8 cellular contexts compared by ENCODE assay signal in genomic region chr13:102845630-102846260, GRCh38. TPM values are rescaled to one million over a fixed set of nuclear protein-coding genes. Genes with fewer than 3 reads are reported as not detected.
DNase-seq lines count a peak whose midpoint lies in the region; ATAC-seq and TF ChIP-seq lines count a peak whose summit lies in the region.

Gene ERCC5, plus strand, starts transcription at chr13:102846032. Its CDS starts 235 bp downstream, at chr13:102846267.

- peak within 1 kb of the TSS; percentile 75 to 89 for H3K4me3 ChIP-seq in left lung

- H3K27ac Mint-ChIP-seq in dendritic cell treated with granulocyte-macrophage colony-stimulating factor and Interleukin-4, amounts not matched to agents 40 ng/mL and 50 ng/mL, for 4 days = peak within 1 kb of the TSS; percentile 97

- H3K36me3 ChIP-seq in left lung = peaks cover 0 to 4% of the 10 kb centered on the region in 2 donors

- ATAC-seq in GM19372 (IDR thresholded peaks at IDR 0.05; ENCODE audit: low read depth, unreplicated experiment) (peak; percentile 75), HG03558 (IDR thresholded peaks at IDR 0.05; ENCODE audit: extremely low read depth, unreplicated experiment) (peak; percentile 75), left lung (peak; percentile 94)

- DNase-seq in C1 segment of cervical spinal cord (lab: John Stamatoyannopoulos, UW) = peak; percentile 68 to 98 (median 91)
- DNase-seq in NCI-H774 (lab: John Stamatoyannopoulos, UW) = peak; percentile 93
- peak; percentile 94 for DNase-seq in activated CD4-positive, alpha-beta T cell treated with anti-CD3 and anti-CD28 coated beads, Interleukin-2, amount 50 U/mL, for 4 hours
- peak; percentile 93 to 94 for DNase-seq in left lung
- DNase-seq in stimulated activated CD4-positive, alpha-beta T cell treated with anti-CD3 and anti-CD28 coated beads, Interleukin-2, amount 100 ng/mL, for 48 hours = peak; percentile 94 to 96

- H3K9me3 ChIP-seq in left lung = no peaks in the 10 kb centered on the region

- no peaks in the 10 kb centered on the region for H3K27me3 Mint-ChIP-seq in dendritic cell treated with granulocyte-macrophage colony-stimulating factor and Interleukin-4, amounts not matched to agents 40 ng/mL and 50 ng/mL, for 4 days

- peaks cover 31% of the 10 kb centered on the region for H3K4me1 Mint-ChIP-seq in dendritic cell treated with granulocyte-macrophage colony-stimulating factor and Interleukin-4, amounts not matched to agents 40 ng/mL and 50 ng/mL, for 4 days (ENCODE audit: low read depth)

- peak within 1 kb of the TSS; percentile 98 to 100 for H3K27ac ChIP-seq in left lung

- H3K9me3 Mint-ChIP-seq in dendritic cell treated with granulocyte-macrophage colony-stimulating factor and Interleukin-4, amounts not matched to agents 40 ng/mL and 50 ng/mL, for 4 days = no peaks in the 10 kb centered on the region

- peaks cover 7 to 24% of the 10 kb centered on the region in 2 donors for H3K4me1 ChIP-seq in left lung

- H3K4me3 Mint-ChIP-seq in dendritic cell treated with granulocyte-macrophage colony-stimulating factor and Interleukin-4, amounts not matched to agents 40 ng/mL and 50 ng/mL, for 4 days = peak within 1 kb of the TSS; percentile 89

- intact Hi-C loops in dendritic cell treated with granulocyte-macrophage colony-stimulating factor and Interleukin-4, amounts not matched to agents 40 ng/mL and 50 ng/mL, for 4 days (cut with micrococcal nuclease) = loop anchor here (1.0 to 10.0 kb wide), 5 partner anchors 46 to 451 kb away; partner anchors contain the start of genes BIVM, TEX30 and TPP2
- intact Hi-C loops in left lung (cut with DNase I) = loop anchor here in 1 of 2 donors (5.0 kb wide), 1 partner anchor 253 kb away; no protein-coding TSS in a partner anchor

- TF ChIP-seq CTCF in left lung (IDR thresholded peaks at IDR 0.05) = no peak

- H3K27me3 ChIP-seq in left lung = no peaks in the 10 kb centered on the region

- H3K36me3 Mint-ChIP-seq in dendritic cell treated with granulocyte-macrophage colony-stimulating factor and Interleukin-4, amounts not matched to agents 40 ng/mL and 50 ng/mL, for 4 days (ENCODE audit: low read depth) = peaks cover 18% of the 10 kb centered on the region

RNA-seq across cellular contexts. Expression of gene ERCC5, which starts in this region (rescaled TPM):
- 10 to 100 TPM; 37.6 to 44.2 TPM for total RNA-seq in left lung

Comparison
In these comparisons a context has a peak if more than half of its experiments do, and no peak if none do; other contexts are left out.
1. Peak in every context shown above with its lines: DNase-seq, ATAC-seq, H3K4me3 ChIP-seq and H3K27ac ChIP-seq.